23 cellular contexts compared by ENCODE assay signal in genomic region chr5:87233122-87233521, GRCh38.
"Had no signal": no experiment of that assay in that cellular context is flagged by ENCODE, and none has a peak within 500 bp of the region (broad histone marks: within the 10 kb centered on the region; RNA-seq: fewer than 3 reads in every experiment).

No MANE protein-coding gene starts in this region.

- H3K4me1 Mint-ChIP-seq: activated naive CD4-positive, alpha-beta T cell treated with anti-CD3 and anti-CD28 coated beads, Interleukin-2, amount 10 ng/mL, durations not matched to agents 7 days and 5 days; activated naive CD8-positive, alpha-beta T cell treated with anti-CD3 and anti-CD28 coated beads for 36 hours had no signal

- H3K4me1 ChIP-seq: Peyer's patch, SJCRH30 had no signal

- H3K4me3 ChIP-seq: Peyer's patch, SJCRH30 had no signal

- H3K9ac ChIP-seq: KMS-11, SK-N-SH had no signal

- H3K9me3 Mint-ChIP-seq: activated CD8-positive, alpha-beta T cell treated with anti-CD3 and anti-CD28 coated beads for 36 hours; activated naive CD4-positive, alpha-beta T cell treated with anti-CD3 and anti-CD28 coated beads, Interleukin-2, amount 10 ng/mL, durations not matched to agents 7 days and 5 days; activated naive CD8-positive, alpha-beta T cell treated with anti-CD3 and anti-CD28 coated beads for 36 hours; activated T-cell treated with anti-CD3 and anti-CD28 coated beads, Interleukin-2, amount 50 U/mL, for 72 hours; activated T-helper 2 cell treated with anti-CD3 and anti-CD28 coated beads, Interferon-gamma antibody, Interleukin-2, Interleukin-4, amounts not matched to agents 10 μg/mL and 5 μg/mL and 100 μg/mL, durations not matched to agents 14 hours and 24 hours and 36 hours had no signal

- H3K4me3 Mint-ChIP-seq: activated CD8-positive, alpha-beta T cell treated with anti-CD3 and anti-CD28 coated beads for 36 hours; activated naive CD4-positive, alpha-beta T cell treated with anti-CD3 and anti-CD28 coated beads, Interleukin-2, amount 10 ng/mL, durations not matched to agents 7 days and 5 days; activated naive CD8-positive, alpha-beta T cell treated with anti-CD3 and anti-CD28 coated beads for 36 hours; activated T-cell treated with anti-CD3 and anti-CD28 coated beads, Interleukin-2, amount 50 U/mL, for 72 hours had no signal

- H3K27me3 Mint-ChIP-seq: activated CD8-positive, alpha-beta T cell treated with anti-CD3 and anti-CD28 coated beads for 36 hours; activated naive CD4-positive, alpha-beta T cell treated with anti-CD3 and anti-CD28 coated beads, Interleukin-2, amount 10 ng/mL, durations not matched to agents 7 days and 5 days; activated naive CD8-positive, alpha-beta T cell treated with anti-CD3 and anti-CD28 coated beads for 36 hours had no signal

- DNase-seq: activated CD4-positive, alpha-beta T cell treated with anti-CD3 and anti-CD28 coated beads for 4 hours; activated CD8-positive, alpha-beta memory T cell treated with anti-CD3 and anti-CD28 coated beads, Interleukin-2, amount 50 U/mL, for 4 hours; activated CD8-positive, alpha-beta T cell treated with anti-CD3 and anti-CD28 coated beads for 36 hours; activated gamma-delta T cell treated with Interleukin-2 at 50 U/mL for 16 hours; activated naive CD4-positive, alpha-beta T cell treated with anti-CD3 and anti-CD28 coated beads, Interleukin-2, amount 10 ng/mL, durations not matched to agents 7 days and 5 days; activated naive CD8-positive, alpha-beta T cell treated with anti-CD3 and anti-CD28 coated beads for 36 hours; activated T-cell treated with anti-CD3 and anti-CD28 coated beads, Interleukin-2, amount 50 U/mL, for 72 hours; brain microvascular endothelial cell; NCI-H1092 treated with DMSO at 0.1 percent for 48 hours; NCI-H1436; NCI-H187; NCI-H2081; NCI-H510A treated with DMSO at 0.1 percent for 48 hours; Peyer's patch; Right ventricle myocardium superior; SJCRH30; SK-N-SH; T-helper 1 cell had no signal

- H3K9me3 ChIP-seq: Peyer's patch, SJCRH30, SK-N-SH had no signal

- H3K27me3 ChIP-seq: brain microvascular endothelial cell, Peyer's patch, SJCRH30 had no signal

- H3K27ac Mint-ChIP-seq: activated CD8-positive, alpha-beta T cell treated with anti-CD3 and anti-CD28 coated beads for 36 hours; activated naive CD4-positive, alpha-beta T cell treated with anti-CD3 and anti-CD28 coated beads, Interleukin-2, amount 10 ng/mL, durations not matched to agents 7 days and 5 days; activated naive CD8-positive, alpha-beta T cell treated with anti-CD3 and anti-CD28 coated beads for 36 hours; activated T-cell treated with anti-CD3 and anti-CD28 coated beads, Interleukin-2, amount 50 U/mL, for 72 hours; activated T-helper 2 cell treated with anti-CD3 and anti-CD28 coated beads, Interferon-gamma antibody, Interleukin-2, Interleukin-4, amounts not matched to agents 10 μg/mL and 5 μg/mL and 100 μg/mL, durations not matched to agents 14 hours and 24 hours and 36 hours had no signal

- H3K36me3 Mint-ChIP-seq: activated naive CD4-positive, alpha-beta T cell treated with anti-CD3 and anti-CD28 coated beads, Interleukin-2, amount 10 ng/mL, durations not matched to agents 7 days and 5 days had no signal

- H3K27ac ChIP-seq: brain microvascular endothelial cell, KMS-11, Peyer's patch, RWPE1, SJCRH30, VCaP had no signal

- ATAC-seq: activated CD4-positive, CD25-positive, alpha-beta regulatory T cell treated with anti-CD3 and anti-CD28 coated beads, Interleukin-2, amount 50 U/mL, for 24 hours; activated CD8-positive, alpha-beta T cell treated with anti-CD3 and anti-CD28 coated beads for 36 hours; activated T-cell treated with anti-CD3 and anti-CD28 coated beads, Interleukin-2, amount 50 U/mL, for 72 hours had no signal

- H3K36me3 ChIP-seq: brain microvascular endothelial cell, Peyer's patch, SJCRH30 had no signal
